In the genomic region with DNA sequence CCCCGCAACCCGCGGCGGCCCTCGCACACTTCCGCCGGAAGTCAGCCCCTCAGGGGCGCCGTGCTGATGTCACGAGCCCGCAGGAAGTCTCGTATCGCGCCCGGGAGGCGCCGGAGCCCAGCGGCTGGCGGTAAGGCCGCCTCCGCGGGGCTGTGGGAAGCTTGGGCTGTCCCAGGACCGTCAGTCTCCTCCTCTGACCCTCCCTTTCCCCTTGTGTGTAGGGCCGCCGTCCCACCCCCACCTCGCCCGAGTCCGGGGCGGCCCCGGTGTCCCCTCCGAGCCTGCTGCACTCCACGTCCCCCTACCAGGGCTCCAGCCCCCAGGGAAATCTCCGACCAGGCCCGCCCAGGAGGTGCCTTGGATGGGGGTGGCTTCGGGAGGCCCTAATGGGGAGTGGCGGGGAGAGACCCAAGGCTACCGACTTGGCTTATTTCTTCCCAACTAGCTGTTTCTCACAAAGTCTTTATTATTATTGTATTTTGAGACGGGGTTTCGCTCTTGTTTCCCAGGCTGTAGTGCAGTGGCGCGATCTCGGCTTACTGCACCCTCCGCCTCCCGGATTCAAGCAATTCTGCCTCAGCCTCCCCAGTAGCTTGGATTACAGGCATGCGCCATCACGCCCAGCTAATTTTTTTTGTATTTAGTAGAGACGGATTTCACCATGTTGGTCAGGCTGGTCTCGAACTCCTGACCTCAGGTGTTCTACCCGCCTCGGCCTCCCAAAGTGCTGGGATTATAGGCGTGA, we compare ENCODE assay signal across 1 cellular context.
TF ChIP-seq lines count a peak whose summit lies in the region.

Gene ZDHHC4 (plus strand): TSS at position 86 of the 745 bp plus-strand sequence. CDS start 3,108 bp downstream, outside the sequence.

TF ChIP-seq in HepG2, 621 proteins besides CTCF, POLR2A, EP300 and RAD21 (continued from another document and continues in another):
- TF ChIP-seq, protein P1, sequence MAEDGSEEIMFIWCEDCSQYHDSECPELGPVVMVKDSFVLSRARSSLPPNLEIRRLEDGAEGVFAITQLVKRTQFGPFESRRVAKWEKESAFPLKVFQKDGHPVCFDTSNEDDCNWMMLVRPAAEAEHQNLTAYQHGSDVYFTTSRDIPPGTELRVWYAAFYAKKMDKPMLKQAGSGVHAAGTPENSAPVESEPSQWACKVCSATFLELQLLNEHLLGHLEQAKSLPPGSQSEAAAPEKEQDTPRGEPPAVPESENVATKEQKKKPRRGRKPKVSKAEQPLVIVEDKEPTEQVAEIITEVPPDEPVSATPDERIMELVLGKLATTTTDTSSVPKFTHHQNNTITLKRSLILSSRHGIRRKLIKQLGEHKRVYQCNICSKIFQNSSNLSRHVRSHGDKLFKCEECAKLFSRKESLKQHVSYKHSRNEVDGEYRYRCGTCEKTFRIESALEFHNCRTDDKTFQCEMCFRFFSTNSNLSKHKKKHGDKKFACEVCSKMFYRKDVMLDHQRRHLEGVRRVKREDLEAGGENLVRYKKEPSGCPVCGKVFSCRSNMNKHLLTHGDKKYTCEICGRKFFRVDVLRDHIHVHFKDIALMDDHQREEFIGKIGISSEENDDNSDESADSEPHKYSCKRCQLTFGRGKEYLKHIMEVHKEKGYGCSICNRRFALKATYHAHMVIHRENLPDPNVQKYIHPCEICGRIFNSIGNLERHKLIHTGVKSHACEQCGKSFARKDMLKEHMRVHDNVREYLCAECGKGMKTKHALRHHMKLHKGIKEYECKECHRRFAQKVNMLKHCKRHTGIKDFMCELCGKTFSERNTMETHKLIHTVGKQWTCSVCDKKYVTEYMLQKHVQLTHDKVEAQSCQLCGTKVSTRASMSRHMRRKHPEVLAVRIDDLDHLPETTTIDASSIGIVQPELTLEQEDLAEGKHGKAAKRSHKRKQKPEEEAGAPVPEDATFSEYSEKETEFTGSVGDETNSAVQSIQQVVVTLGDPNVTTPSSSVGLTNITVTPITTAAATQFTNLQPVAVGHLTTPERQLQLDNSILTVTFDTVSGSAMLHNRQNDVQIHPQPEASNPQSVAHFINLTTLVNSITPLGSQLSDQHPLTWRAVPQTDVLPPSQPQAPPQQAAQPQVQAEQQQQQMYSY (CRISPR knock-in tag; IDR thresholded peaks at IDR 0.05), result peak; percentile 15; the same call in 1 of the 2 replicates
- TF ChIP-seq ZNF768 (CRISPR knock-in tag; IDR thresholded peaks at IDR 0.05) (no peak), ZNF556 (CRISPR knock-in tag; IDR thresholded peaks at IDR 0.05; ENCODE audit: borderline replicate concordance) (no peak), FOXA3 (CRISPR knock-in tag; IDR thresholded peaks at IDR 0.05) (peak; percentile 60; the same call in 1 of the 2 replicates), SPEN (CRISPR knock-in tag; IDR thresholded peaks at IDR 0.05; ENCODE audit: low read depth) (peak; percentile 73), ZBTB38 (CRISPR knock-in tag; IDR thresholded peaks at IDR 0.05) (peak; percentile 77), SIN3B (IDR thresholded peaks at IDR 0.05; ENCODE audit: low read length) (no peak), ZNF550 (CRISPR knock-in tag; IDR thresholded peaks at IDR 0.05; ENCODE audit: borderline replicate concordance) (no peak), ZBTB44 (CRISPR knock-in tag; IDR thresholded peaks at IDR 0.05) (peak; percentile 81; the same call in 1 of the 2 replicates), ZNF501 (CRISPR knock-in tag; IDR thresholded peaks at IDR 0.05) (peak; percentile 67), ZNF776 (CRISPR knock-in tag; IDR thresholded peaks at IDR 0.05) (peak; percentile 43), HNRNPUL1 (IDR thresholded peaks at IDR 0.05; ENCODE audit: low read depth, low read length) (no peak), NFAT5 (CRISPR knock-in tag; IDR thresholded peaks at IDR 0.05) (no peak), DMTF1 (CRISPR knock-in tag; IDR thresholded peaks at IDR 0.05) (no peak), MZF1 (CRISPR knock-in tag; IDR thresholded peaks at IDR 0.05; ENCODE audit: borderline replicate concordance) (no peak), CREM (IDR thresholded peaks at IDR 0.05) (peak; percentile 73), CREM (CRISPR knock-in tag; IDR thresholded peaks at IDR 0.05) (0 out of 2 replicates have a peak, but pooled peaks have one; percentile 20), DZIP1 (CRISPR knock-in tag; IDR thresholded peaks at IDR 0.05) (0 out of 2 replicates have a peak, but pooled peaks have one; percentile 59), MIER2 (CRISPR knock-in tag; IDR thresholded peaks at IDR 0.05) (0 out of 2 replicates have a peak, but pooled peaks have one; percentile 17), ZNF121 (CRISPR knock-in tag; IDR thresholded peaks at IDR 0.05) (no peak; the same call in 1 of the 2 replicates), NFIC (IDR thresholded peaks at IDR 0.05; ENCODE audit: low read length) (no peak), ZNF138 (CRISPR knock-in tag; IDR thresholded peaks at IDR 0.05; ENCODE audit: low read depth) (0 out of 2 replicates have a peak, but pooled peaks have one; percentile 86), NFATC3 (CRISPR knock-in tag; IDR thresholded peaks at IDR 0.05) (no peak), ZNF766 (CRISPR knock-in tag; IDR thresholded peaks at IDR 0.05; ENCODE audit: borderline replicate concordance) (no peak), ZFP1 (CRISPR knock-in tag; IDR thresholded peaks at IDR 0.05) (no peak; the same call in 1 of the 2 replicates), IRF2 (CRISPR knock-in tag; IDR thresholded peaks at IDR 0.05) (peak; percentile 57; the same call in 1 of the 2 replicates), TMF1 (CRISPR knock-in tag; IDR thresholded peaks at IDR 0.05; ENCODE audit: low read depth) (no peak; the same call in 1 of the 2 replicates), ZNF432 (CRISPR knock-in tag; IDR thresholded peaks at IDR 0.05; ENCODE audit: borderline replicate concordance) (0 out of 2 replicates have a peak, but pooled peaks have one; percentile 5)
- TF ChIP-seq, protein P2, sequence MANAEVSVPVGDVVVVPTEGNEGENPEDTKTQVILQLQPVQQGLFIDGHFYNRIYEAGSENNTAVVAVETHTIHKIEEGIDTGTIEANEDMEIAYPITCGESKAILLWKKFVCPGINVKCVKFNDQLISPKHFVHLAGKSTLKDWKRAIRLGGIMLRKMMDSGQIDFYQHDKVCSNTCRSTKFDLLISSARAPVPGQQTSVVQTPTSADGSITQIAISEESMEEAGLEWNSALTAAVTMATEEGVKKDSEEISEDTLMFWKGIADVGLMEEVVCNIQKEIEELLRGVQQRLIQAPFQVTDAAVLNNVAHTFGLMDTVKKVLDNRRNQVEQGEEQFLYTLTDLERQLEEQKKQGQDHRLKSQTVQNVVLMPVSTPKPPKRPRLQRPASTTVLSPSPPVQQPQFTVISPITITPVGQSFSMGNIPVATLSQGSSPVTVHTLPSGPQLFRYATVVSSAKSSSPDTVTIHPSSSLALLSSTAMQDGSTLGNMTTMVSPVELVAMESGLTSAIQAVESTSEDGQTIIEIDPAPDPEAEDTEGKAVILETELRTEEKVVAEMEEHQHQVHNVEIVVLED (CRISPR knock-in tag; IDR thresholded peaks at IDR 0.05; ENCODE audit: borderline replicate concordance), result peak; percentile 78
- TF ChIP-seq, protein P3, sequence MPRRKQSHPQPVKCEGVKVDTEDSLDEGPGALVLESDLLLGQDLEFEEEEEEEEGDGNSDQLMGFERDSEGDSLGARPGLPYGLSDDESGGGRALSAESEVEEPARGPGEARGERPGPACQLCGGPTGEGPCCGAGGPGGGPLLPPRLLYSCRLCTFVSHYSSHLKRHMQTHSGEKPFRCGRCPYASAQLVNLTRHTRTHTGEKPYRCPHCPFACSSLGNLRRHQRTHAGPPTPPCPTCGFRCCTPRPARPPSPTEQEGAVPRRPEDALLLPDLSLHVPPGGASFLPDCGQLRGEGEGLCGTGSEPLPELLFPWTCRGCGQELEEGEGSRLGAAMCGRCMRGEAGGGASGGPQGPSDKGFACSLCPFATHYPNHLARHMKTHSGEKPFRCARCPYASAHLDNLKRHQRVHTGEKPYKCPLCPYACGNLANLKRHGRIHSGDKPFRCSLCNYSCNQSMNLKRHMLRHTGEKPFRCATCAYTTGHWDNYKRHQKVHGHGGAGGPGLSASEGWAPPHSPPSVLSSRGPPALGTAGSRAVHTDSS (CRISPR knock-in tag; conservative IDR thresholded peaks at IDR 0.05), result no peak
- TF ChIP-seq, protein P4, sequence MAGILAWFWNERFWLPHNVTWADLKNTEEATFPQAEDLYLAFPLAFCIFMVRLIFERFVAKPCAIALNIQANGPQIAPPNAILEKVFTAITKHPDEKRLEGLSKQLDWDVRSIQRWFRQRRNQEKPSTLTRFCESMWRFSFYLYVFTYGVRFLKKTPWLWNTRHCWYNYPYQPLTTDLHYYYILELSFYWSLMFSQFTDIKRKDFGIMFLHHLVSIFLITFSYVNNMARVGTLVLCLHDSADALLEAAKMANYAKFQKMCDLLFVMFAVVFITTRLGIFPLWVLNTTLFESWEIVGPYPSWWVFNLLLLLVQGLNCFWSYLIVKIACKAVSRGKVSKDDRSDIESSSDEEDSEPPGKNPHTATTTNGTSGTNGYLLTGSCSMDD (CRISPR knock-in tag; IDR thresholded peaks at IDR 0.05), result no peak
